ENCODE assay signal across 21 cellular contexts in genomic region chr10:1378473-1378872, GRCh38.
"Had no signal": no experiment of that assay in that cellular context is flagged by ENCODE, and none has a peak within 500 bp of the region (broad histone marks: within the 10 kb centered on the region; RNA-seq: fewer than 3 reads in every experiment).

No MANE protein-coding gene starts in this region.

- H3K27ac Mint-ChIP-seq: activated CD8-positive, alpha-beta T cell treated with anti-CD3 and anti-CD28 coated beads for 36 hours; endodermal cell; memory B cell; T-helper 17 cell had no signal

- H3K4me1 Mint-ChIP-seq: central memory CD8-positive, alpha-beta T cell; memory B cell; T-helper 17 cell had no signal

- H3K9me3 Mint-ChIP-seq: activated T-cell treated with anti-CD3 and anti-CD28 coated beads, Interleukin-2, amount 50 U/mL, for 4 hours; central memory CD8-positive, alpha-beta T cell; endodermal cell; memory B cell had no signal

- H3K4me1 ChIP-seq: ascending aorta, esophagus squamous epithelium, heart right ventricle, thyroid gland, upper lobe of right lung had no signal

- H3K27me3 ChIP-seq: ascending aorta, thyroid gland had no signal

- H3K4me3 ChIP-seq: ascending aorta, esophagus squamous epithelium, heart right ventricle, prostate gland, thyroid gland, upper lobe of right lung had no signal

- H3K36me3 Mint-ChIP-seq: memory B cell had no signal

- H3K4me3 Mint-ChIP-seq: activated CD8-positive, alpha-beta T cell treated with anti-CD3 and anti-CD28 coated beads for 36 hours; activated T-cell treated with anti-CD3 and anti-CD28 coated beads, Interleukin-2, amount 50 U/mL, for 4 hours; central memory CD8-positive, alpha-beta T cell; endodermal cell; memory B cell; neural crest cell; T-helper 17 cell had no signal

- ATAC-seq: activated CD8-positive, alpha-beta T cell treated with anti-CD3 and anti-CD28 coated beads for 36 hours; activated T-cell treated with anti-CD3 and anti-CD28 coated beads, Interleukin-2, amount 50 U/mL, for 4 hours; heart right ventricle; left cardiac atrium; T-helper 17 cell; upper lobe of right lung had no signal

- DNase-seq: activated CD4-positive, alpha-beta T cell treated with anti-CD3 and anti-CD28 coated beads for 4 hours; activated CD4-positive, CD25-positive, alpha-beta regulatory T cell; activated CD8-positive, alpha-beta T cell treated with anti-CD3 and anti-CD28 coated beads for 36 hours; activated naive CD4-positive, alpha-beta T cell treated with anti-CD3 and anti-CD28 coated beads, Interleukin-2, amount 50 U/mL, for 16 hours; activated T-cell treated with anti-CD3 and anti-CD28 coated beads, Interleukin-2, amount 50 U/mL, for 4 hours; cortex of kidney; esophagus squamous epithelium; heart right ventricle; left cardiac atrium; stimulated activated CD4-positive, alpha-beta T cell treated with anti-CD3 and anti-CD28 coated beads, Interleukin-4, amount 100 ng/mL, for 24 hours; stimulated activated naive CD4-positive, alpha-beta T cell treated with Interleukin-2 at 50 U/mL for 16 hours; SW 1271; T-helper 17 cell; thyroid gland; upper lobe of right lung had no signal

- H3K27ac ChIP-seq: ascending aorta, esophagus squamous epithelium, heart right ventricle, prostate gland, thyroid gland, upper lobe of right lung had no signal

- H3K36me3 ChIP-seq: ascending aorta, esophagus squamous epithelium, heart right ventricle, prostate gland, thyroid gland, upper lobe of right lung had no signal

- H3K9me3 ChIP-seq: ascending aorta, esophagus squamous epithelium, heart right ventricle, prostate gland, thyroid gland, upper lobe of right lung had no signal
